In the genomic region with DNA sequence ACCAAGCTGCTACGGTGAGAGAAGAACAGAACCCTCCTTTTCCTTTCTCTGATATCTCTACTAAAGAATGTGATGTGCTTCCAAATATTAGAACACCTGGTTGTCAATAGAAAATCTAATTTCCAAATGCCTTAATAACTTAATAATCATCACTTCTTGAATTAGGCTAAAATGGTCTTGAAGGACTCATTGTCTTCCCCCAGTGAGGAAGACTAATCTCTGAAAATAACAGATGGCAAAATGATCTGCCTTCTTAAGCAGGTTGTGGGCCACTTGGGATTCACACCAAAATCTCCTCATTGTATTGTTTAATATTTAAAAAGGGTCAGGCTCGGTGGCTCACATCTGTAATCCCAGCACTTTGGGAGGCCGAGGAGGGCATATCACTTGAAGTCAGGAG, we compare ENCODE assay signal across 7 cellular contexts.
"Had no signal": no experiment of that assay in that cellular context is flagged by ENCODE, and none has a peak within 500 bp of the region (broad histone marks: within the 10 kb centered on the region; RNA-seq: fewer than 3 reads in every experiment).

No MANE protein-coding gene starts in this region.

- ATAC-seq: HCT116, HepG2 had no signal

- DNase-seq: GM23248, GOT3, H7, HFFc6, KBM-7 had no signal

- FAIRE-seq: HepG2 had no signal
